Comparison of ENCODE assay signal across 27 cellular contexts in genomic region chr2:210527286-210527685, GRCh38.
A peak's percentile ranks its signal among the peaks of the same experiment; 100 is the strongest.
DNase-seq lines count a peak whose midpoint lies in the region; ATAC-seq and FAIRE-seq lines count a peak whose summit lies in the region.
"Had no signal": no experiment of that assay in that cellular context is flagged by ENCODE, and none has a peak within 500 bp of the region (broad histone marks: within the 10 kb centered on the region; RNA-seq: fewer than 3 reads in every experiment).

No MANE protein-coding gene starts in this region.

- DNase-seq in NCI-H146 (lab: John Stamatoyannopoulos, UW) = no peak
- DNase-seq in NCI-H748 treated with DMSO at 0.1 percent for 48 hours (lab: John Stamatoyannopoulos, UW) = no peak
- DNase-seq in GM19239 (ENCODE audit: insufficient read length, low spot score) = no peak
- DNase-seq: activated CD4-positive, alpha-beta T cell treated with anti-CD3 and anti-CD28 coated beads, Interleukin-2, amount 50 U/mL, for 48 hours; activated CD4-positive, CD25-positive, alpha-beta regulatory T cell treated with anti-CD3 and anti-CD28 coated beads, Interleukin-2, amount 50 U/mL, for 72 hours; activated gamma-delta T cell treated with Interleukin-2 at 50 U/mL for 16 hours; activated naive CD8-positive, alpha-beta T cell treated with anti-CD3 and anti-CD28 coated beads, Interleukin-2, amount 10 ng/mL, durations not matched to agents 7 days and 5 days; activated T-cell treated with anti-CD3 and anti-CD28 coated beads, Interleukin-2, amount 50 U/mL, for 48 hours; aorta; DMS 273 treated with DMSO at 0.1 percent for 48 hours; effector CD4-positive, alpha-beta T cell; gastrocnemius medialis; hippocampal formation; left colon; MM.1S; NCI-H1105 treated with DMSO at 0.1 percent for 48 hours; NCI-H2029 treated with DMSO at 0.1 percent for 48 hours; NCI-H524 treated with DMSO at 0.1 percent for 48 hours; SHP77; stimulated activated CD4-positive, alpha-beta T cell treated with anti-CD3 and anti-CD28 coated beads, Interleukin-4, amount 100 ng/mL, for 24 hours had no signal

- ATAC-seq in GM19438 (IDR thresholded peaks at IDR 0.05; ENCODE audit: low read depth, unreplicated experiment) (peak; percentile 91), GM21825 (IDR thresholded peaks at IDR 0.05; ENCODE audit: unreplicated experiment) (peak; percentile 84), HG03196 (IDR thresholded peaks at IDR 0.05; ENCODE audit: unreplicated experiment) (peak; percentile 79)
- ATAC-seq in activated CD4-positive, CD25-positive, alpha-beta regulatory T cell treated with anti-CD3 and anti-CD28 coated beads, Interleukin-2, amount 50 U/mL, for 24 hours = no peak
- ATAC-seq: gastrocnemius medialis, GM23338, left colon, Panc1 had no signal

- no peak for FAIRE-seq in GM19239 (lab: Jason Lieb, UNC)
- FAIRE-seq: colon had no signal

Comparison
In these comparisons a context has a peak if more than half of its experiments do, and no peak if none do; other contexts are left out.
1. ATAC-seq: peak in GM19438 (single experiment), GM21825 (single experiment) and HG03196 (single experiment); none in activated CD4-positive, CD25-positive, alpha-beta regulatory T cell treated with anti-CD3 and anti-CD28 coated beads, Interleukin-2, amount 50 U/mL, for 24 hours (0 of 2).